ENCODE assay signal across 9 cellular contexts in the genomic region with DNA sequence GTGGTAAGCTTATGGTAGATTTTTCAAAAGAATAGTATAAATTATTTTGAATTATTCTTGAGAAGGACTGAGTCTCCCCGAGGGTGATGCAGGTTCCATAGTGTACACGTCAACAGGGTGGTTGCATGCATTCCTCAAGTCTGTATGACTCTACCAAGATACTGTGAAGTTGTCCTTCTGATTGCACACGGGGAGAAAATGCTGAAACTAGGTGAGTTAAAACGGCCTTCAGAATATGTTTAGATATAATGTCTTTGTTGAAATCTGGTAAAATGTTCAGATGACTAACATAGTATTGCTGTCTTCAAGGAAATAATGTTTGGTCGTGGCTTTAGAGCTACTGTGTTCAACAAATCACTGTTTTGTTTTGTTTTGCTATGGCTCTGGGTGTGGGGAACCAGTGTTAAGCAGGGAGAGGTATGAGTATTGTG. TPM values are rescaled to one million over a fixed set of nuclear protein-coding genes. Genes with fewer than 3 reads are reported as not detected.
A peak's percentile ranks its signal among the peaks of the same experiment; 100 is the strongest.
DNase-seq lines count a peak whose midpoint lies in the region; ATAC-seq and TF ChIP-seq lines count a peak whose summit lies in the region.
"Had no signal": no experiment of that assay in that cellular context is flagged by ENCODE, and none has a peak within 500 bp of the region (broad histone marks: within the 10 kb centered on the region; RNA-seq: fewer than 3 reads in every experiment).

No MANE protein-coding gene starts in this region.

- peaks cover 45% of the 10 kb centered on the region for H3K36me3 Mint-ChIP-seq in activated CD4-positive, alpha-beta memory T cell treated with anti-CD3 and anti-CD28 coated beads, Interleukin-2, amount 10 ng/mL, durations not matched to agents 7 days and 5 days (ENCODE audit: low read depth)

- H3K9me3 ChIP-seq in spleen (no peaks in the 10 kb centered on the region), testis (no peaks in the 10 kb centered on the region)

- H3K27ac ChIP-seq in spleen (peak overlapping the region; percentile 27 to 91 (median 76)), testis (no peak overlapping the region)

- WGBS in spleen, 5 donors, result 53 to 64% (median 59%) methylated on average over 5 of the region's 5 CpGs
- WGBS in testis, 2 donors, result 79 to 81% methylated on average over 5 of the region's 5 CpGs

- no peaks in the 10 kb centered on the region for H3K27me3 Mint-ChIP-seq in activated CD4-positive, alpha-beta memory T cell treated with anti-CD3 and anti-CD28 coated beads, Interleukin-2, amount 10 ng/mL, durations not matched to agents 7 days and 5 days

- H3K36me3 ChIP-seq in spleen, result no peaks in the 10 kb centered on the region
- no peaks in the 10 kb centered on the region for H3K36me3 ChIP-seq in testis (ENCODE audit: low read depth, missing control alignments)

- TF ChIP-seq CTCF in spleen (IDR thresholded peaks at IDR 0.05 in 8 of 11, conservative IDR thresholded peaks at IDR 0.05 in 3 of 11) (no peak), testis (IDR thresholded peaks at IDR 0.05) (no peak)

- H3K4me3 ChIP-seq in spleen (peak overlapping the region in 7 of 8 donors; percentile 13 to 62 (median 32)), testis (no peak overlapping the region)
- H3K4me3 ChIP-seq: lung had no signal

- POLR2A ChIA-PET in activated CD4-positive, alpha-beta memory T cell treated with anti-CD3 and anti-CD28 coated beads, Interleukin-2, amount 10 ng/mL, durations not matched to agents 7 days and 5 days (lab: Charles Lee), result interaction anchor here (0.7 to 23.6 kb wide), 12 partner anchors 9 to 262 kb away, joined by 3 to 779 read pairs (median 10); a partner anchor contains a TSS

- H3K27me3 ChIP-seq in spleen (replicated peaks in 1 of 7), result no peaks in the 10 kb centered on the region
- H3K27me3 ChIP-seq in testis, result no peaks in the 10 kb centered on the region

- no peaks in the 10 kb centered on the region for H3K9me3 Mint-ChIP-seq in activated CD4-positive, alpha-beta memory T cell treated with anti-CD3 and anti-CD28 coated beads, Interleukin-2, amount 10 ng/mL, durations not matched to agents 7 days and 5 days

- peaks cover 27 to 100% (median 86%) of the 10 kb centered on the region in 6 donors for H3K4me1 ChIP-seq in spleen
- peaks cover 8% of the 10 kb centered on the region for H3K4me1 ChIP-seq in testis

- CTCF ChIA-PET in activated CD4-positive, alpha-beta memory T cell treated with anti-CD3 and anti-CD28 coated beads, Interleukin-2, amount 10 ng/mL, durations not matched to agents 7 days and 5 days (lab: Charles Lee), result interaction anchor here (0.6 to 10.4 kb wide), 8 partner anchors 18 to 78 kb away, joined by 3 to 77 read pairs (median 4); no protein-coding TSS in a partner anchor

- peak overlapping the region; percentile 92 for H3K27ac Mint-ChIP-seq in activated CD4-positive, alpha-beta memory T cell treated with anti-CD3 and anti-CD28 coated beads, Interleukin-2, amount 10 ng/mL, durations not matched to agents 7 days and 5 days

- intact Hi-C loops in spleen (cut with DNase I; ENCODE audit: low total_unique reads), result no loop called here
- intact Hi-C loops in testis (cut with DNase I; ENCODE audit: low total_unique reads), result no loop called here

- H3K4me3 Mint-ChIP-seq in activated CD4-positive, alpha-beta memory T cell treated with anti-CD3 and anti-CD28 coated beads, Interleukin-2, amount 10 ng/mL, durations not matched to agents 7 days and 5 days, result peak overlapping the region; percentile 85

- peaks cover 83% of the 10 kb centered on the region for H3K4me1 Mint-ChIP-seq in activated CD4-positive, alpha-beta memory T cell treated with anti-CD3 and anti-CD28 coated beads, Interleukin-2, amount 10 ng/mL, durations not matched to agents 7 days and 5 days

- TF ChIP-seq POLR2A in spleen (IDR thresholded peaks at IDR 0.05) (no peak), testis (IDR thresholded peaks at IDR 0.05) (no peak)

- DNase-seq in activated CD4-positive, alpha-beta memory T cell treated with anti-CD3 and anti-CD28 coated beads, Interleukin-2, amount 10 ng/mL, durations not matched to agents 7 days and 5 days, result no peak
- DNase-seq in spleen, result no peak
- no peak for DNase-seq in NCI-H2196 treated with DMSO at 0.1 percent for 48 hours (lab: John Stamatoyannopoulos, UW; ENCODE audit: unreplicated experiment)
- no peak for DNase-seq in hippocampal formation (lab: John Stamatoyannopoulos, UW)
- no peak for DNase-seq in testis
- no peak for DNase-seq in SHP77 (lab: John Stamatoyannopoulos, UW)

- ATAC-seq in GM19035 (IDR thresholded peaks at IDR 0.05; ENCODE audit: unreplicated experiment), result peak; percentile 27
- ATAC-seq in HG02938 (IDR thresholded peaks at IDR 0.05; ENCODE audit: unreplicated experiment), result peak; percentile 42

RNA-seq across cellular contexts. Expression of a gene that starts 22.4 kb away (rescaled TPM):
- 100 to 1,000 TPM; 161 to 163 TPM for total RNA-seq in activated CD4-positive, alpha-beta memory T cell treated with anti-CD3 and anti-CD28 coated beads, Interleukin-2, amount 10 ng/mL, durations not matched to agents 7 days and 5 days
- 100 to 1,000 TPM in 4 of 7 donors, 10 to 100 TPM in 3; 71.1 to 113 (median 102) TPM for total RNA-seq in spleen
- polyA plus RNA-seq in spleen, result 100 to 1,000 TPM in 2 of 3 donors, 10 to 100 TPM in 1; 91.9 to 123 (median 100) TPM
- 10 to 100 TPM in 1 of 2 donors, 1 to 10 TPM in 1; 6.3 to 14.0 TPM for total RNA-seq in testis
- polyA plus RNA-seq in testis (ENCODE audit: insufficient read depth, low read depth, low replicate concordance), result 8.2 TPM

Comparison
In these comparisons a context has a peak if more than half of its experiments do, and no peak if none do; other contexts are left out.
1. H3K27ac ChIP-seq: peak in spleen (8 of 8); none in testis (0 of 2).
2. H3K4me3 ChIP-seq: peak in spleen (7 of 8); none in testis (0 of 2).
3. RNA of a gene that starts 22.4 kb away (total RNA-seq): 161 to 163 TPM in activated CD4-positive, alpha-beta memory T cell treated with anti-CD3 and anti-CD28 coated beads, Interleukin-2, amount 10 ng/mL, durations not matched to agents 7 days and 5 days and 71.1 to 113 TPM in spleen; 6.3 to 14.0 TPM in testis; every median in the first group is over 4 times any median in the second.